ENCODE assay signal across 9 cellular contexts in the genomic region with DNA sequence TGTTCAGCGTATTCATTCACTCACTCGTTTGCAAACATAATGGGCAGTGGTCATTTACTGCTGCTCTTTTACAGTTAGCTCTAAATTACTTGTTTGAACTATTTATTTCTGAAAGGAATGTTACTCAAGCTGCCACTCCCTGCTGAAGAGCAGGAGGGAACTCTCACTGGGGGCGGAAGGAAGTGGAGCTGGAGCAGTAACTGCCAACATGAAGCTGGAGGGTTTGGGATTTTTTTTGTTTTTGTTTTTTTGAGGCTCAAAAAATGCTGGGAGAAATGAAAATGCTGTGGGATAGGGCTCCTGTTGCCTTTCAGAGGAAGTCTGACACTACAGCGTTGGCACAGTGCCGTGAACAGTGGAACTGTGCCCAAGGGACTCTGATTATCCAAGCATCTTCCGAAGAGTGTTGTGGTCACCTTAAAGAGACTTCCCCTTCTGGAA. TPM values are rescaled to one million over a fixed set of nuclear protein-coding genes. Genes with fewer than 3 reads are reported as not detected.
DNase-seq lines count a peak whose midpoint lies in the region; ATAC-seq and TF ChIP-seq lines count a peak whose summit lies in the region.
"Had no signal": no experiment of that assay in that cellular context is flagged by ENCODE, and none has a peak within 500 bp of the region (broad histone marks: within the 10 kb centered on the region; RNA-seq: fewer than 3 reads in every experiment).

No MANE protein-coding gene starts in this region.

- peak overlapping the region; percentile 24 for H3K27ac Mint-ChIP-seq in T-helper 17 cell
- H3K27ac Mint-ChIP-seq in osteocyte (ENCODE audit: unreplicated experiment), result peak overlapping the region; percentile 71
- H3K27ac Mint-ChIP-seq in activated CD4-positive, alpha-beta T cell treated with anti-CD3 and anti-CD28 coated beads, Interleukin-2, amount 10 ng/mL, durations not matched to agents 24 days and 14 days, result no peak overlapping the region

- no peaks in the 10 kb centered on the region for H3K9me3 ChIP-seq in T-helper 17 cell (ENCODE audit: control insufficient read depth, low read length, poor library complexity, severe bottlenecking)

- peak; percentile 4 for DNase-seq in CD1c-positive myeloid dendritic cell (ENCODE audit: extremely low spot score)
- DNase-seq in T-helper 17 cell, result no peak
- DNase-seq in foreskin melanocyte, result peak; percentile 31
- DNase-seq in osteocyte (ENCODE audit: extremely low spot score, unreplicated experiment), result peak; percentile 46
- DNase-seq in NCI-H446 treated with DMSO at 0.1 percent for 48 hours (lab: John Stamatoyannopoulos, UW), result no peak
- no peak for DNase-seq in activated CD4-positive, alpha-beta T cell treated with anti-CD3 and anti-CD28 coated beads, Interleukin-2, amount 10 ng/mL, durations not matched to agents 24 days and 14 days
- no peak for DNase-seq in NAMALWA (ENCODE audit: low spot score)
- no peak for DNase-seq in NCI-H2029 (lab: John Stamatoyannopoulos, UW)
- DNase-seq: GF-D8 had no signal

- intact Hi-C loops in activated CD4-positive, alpha-beta T cell treated with anti-CD3 and anti-CD28 coated beads, Interleukin-2, amount 10 ng/mL, durations not matched to agents 24 days and 14 days (cut with micrococcal nuclease), result no loop called here

- peaks cover 2% of the 10 kb centered on the region for H3K4me1 Mint-ChIP-seq in T-helper 17 cell
- peaks cover 19% of the 10 kb centered on the region for H3K4me1 Mint-ChIP-seq in osteocyte (ENCODE audit: unreplicated experiment)
- H3K4me1 Mint-ChIP-seq in activated CD4-positive, alpha-beta T cell treated with anti-CD3 and anti-CD28 coated beads, Interleukin-2, amount 10 ng/mL, durations not matched to agents 24 days and 14 days, result peaks cover 14% of the 10 kb centered on the region

- peaks cover 9% of the 10 kb centered on the region for H3K36me3 Mint-ChIP-seq in T-helper 17 cell (ENCODE audit: low read depth)
- peaks cover 19% of the 10 kb centered on the region for H3K36me3 Mint-ChIP-seq in osteocyte (ENCODE audit: unreplicated experiment)
- H3K36me3 Mint-ChIP-seq in activated CD4-positive, alpha-beta T cell treated with anti-CD3 and anti-CD28 coated beads, Interleukin-2, amount 10 ng/mL, durations not matched to agents 24 days and 14 days (ENCODE audit: low read depth), result peaks cover 37% of the 10 kb centered on the region

- H3K4me3 Mint-ChIP-seq in T-helper 17 cell (peak overlapping the region; percentile 31), osteocyte (ENCODE audit: unreplicated experiment) (no peak overlapping the region)
- no peak overlapping the region for H3K4me3 Mint-ChIP-seq in activated CD4-positive, alpha-beta T cell treated with anti-CD3 and anti-CD28 coated beads, Interleukin-2, amount 10 ng/mL, durations not matched to agents 24 days and 14 days

- H3K27me3 Mint-ChIP-seq in T-helper 17 cell (no peaks in the 10 kb centered on the region), osteocyte (ENCODE audit: unreplicated experiment) (no peaks in the 10 kb centered on the region)
- no peaks in the 10 kb centered on the region for H3K27me3 Mint-ChIP-seq in activated CD4-positive, alpha-beta T cell treated with anti-CD3 and anti-CD28 coated beads, Interleukin-2, amount 10 ng/mL, durations not matched to agents 24 days and 14 days

- no peaks in the 10 kb centered on the region for H3K9me3 Mint-ChIP-seq in osteocyte (ENCODE audit: unreplicated experiment)
- no peaks in the 10 kb centered on the region for H3K9me3 Mint-ChIP-seq in activated CD4-positive, alpha-beta T cell treated with anti-CD3 and anti-CD28 coated beads, Interleukin-2, amount 10 ng/mL, durations not matched to agents 24 days and 14 days

- ATAC-seq in T-helper 17 cell, result no peak

- TF ChIP-seq CTCF in osteocyte (IDR thresholded peaks at IDR 0.05), result no peak

RNA-seq across cellular contexts. Expression of gene SENP2, which starts 44.1 kb away (rescaled TPM):
- total RNA-seq in T-helper 17 cell, result 10 to 100 TPM; 48.5 to 64.6 TPM
- total RNA-seq in osteocyte, result 42.7 and 46.1 TPM in 2 replicates
- 37.8 and 41.9 TPM in 2 replicates for total RNA-seq in activated CD4-positive, alpha-beta T cell treated with anti-CD3 and anti-CD28 coated beads, Interleukin-2, amount 10 ng/mL, durations not matched to agents 24 days and 14 days

Comparison
In these comparisons a context has a peak if more than half of its experiments do, and no peak if none do; other contexts are left out.
1. DNase-seq: peak in CD1c-positive myeloid dendritic cell (single experiment), foreskin melanocyte (single experiment) and osteocyte (single experiment); none in T-helper 17 cell (0 of 3), NCI-H446 treated with DMSO at 0.1 percent for 48 hours (single experiment), activated CD4-positive, alpha-beta T cell treated with anti-CD3 and anti-CD28 coated beads, Interleukin-2, amount 10 ng/mL, durations not matched to agents 24 days and 14 days (single experiment), NAMALWA (single experiment) and NCI-H2029 (single experiment).